22 cellular contexts compared by ENCODE assay signal in the genomic region with DNA sequence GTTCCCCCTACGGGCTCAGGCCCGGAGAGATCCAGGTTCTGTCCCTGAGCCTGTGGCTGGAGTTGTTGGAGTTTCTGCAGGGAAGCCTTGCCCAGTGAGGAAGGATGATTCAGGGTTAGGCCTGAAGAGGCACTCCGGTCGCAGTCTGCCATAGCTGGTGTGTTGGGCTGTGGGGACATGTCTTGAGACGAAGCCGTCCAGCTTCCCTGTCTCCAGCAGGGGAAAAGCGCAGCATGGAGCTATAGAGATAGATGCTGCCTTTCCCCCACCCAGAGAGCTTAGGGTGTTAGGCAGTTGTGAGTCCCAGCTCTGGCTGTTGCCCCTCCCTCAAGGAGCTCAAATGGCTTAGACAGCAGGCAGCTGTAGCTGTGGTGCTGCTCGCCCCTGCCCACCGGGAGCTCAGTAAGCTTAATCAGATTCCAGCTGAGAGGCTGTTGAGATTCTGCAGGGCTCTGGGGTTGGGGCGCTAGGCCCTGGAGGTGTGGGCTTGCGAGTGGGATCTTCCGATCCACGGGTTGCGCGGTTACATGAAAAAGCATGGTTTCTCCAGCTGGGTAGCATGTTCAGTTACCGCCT.
"Had no signal": no experiment of that assay in that cellular context is flagged by ENCODE, and none has a peak within 500 bp of the region (broad histone marks: within the 10 kb centered on the region; RNA-seq: fewer than 3 reads in every experiment).

No MANE protein-coding gene starts in this region.

- ATAC-seq: effector memory CD8-positive, alpha-beta T cell; left lobe of liver; natural killer cell treated with Interleukin-12 subunit alpha and Interleukin-12 subunit beta and Interleukin-15 and Interleukin-18, amount 100 ng/mL, for 72 hours; sciatic nerve had no signal

- H3K36me3 ChIP-seq: prostate gland, right atrium auricular region, thoracic aorta, tibial nerve, upper lobe of left lung had no signal

- H3K27me3 ChIP-seq: right atrium auricular region, tibial nerve, upper lobe of left lung had no signal

- H3K4me1 Mint-ChIP-seq: memory B cell; naive B cell; neural crest cell; stimulated activated memory B cell treated with anti-CD40 and anti-IgM and Interleukin-4, amounts not matched to agents 10 μg/mL and 1 μg/mL and 100 μg/mL, for 72 hours had no signal

- H3K27ac ChIP-seq: prostate gland, right atrium auricular region, thoracic aorta, tibial nerve, upper lobe of left lung had no signal

- DNase-seq: cortex of kidney; effector memory CD8-positive, alpha-beta T cell; hypothalamus; naive B cell; nucleus accumbens; stimulated activated CD4-positive, alpha-beta T cell treated with anti-CD3 and anti-CD28 coated beads, Interleukin-12 subunit alpha, Interleukin-12 subunit beta, amount 100 ng/mL, for 4 hours; stimulated activated CD4-positive, alpha-beta T cell treated with anti-CD3 and anti-CD28 coated beads, Interleukin-1b, Interleukin-23, amount 100 ng/mL, for 48 hours; stimulated activated CD4-positive, alpha-beta T cell treated with anti-CD3 and anti-CD28 coated beads, Interleukin-4, amount 100 ng/mL, for 24 hours; upper lobe of left lung had no signal

- H3K4me3 ChIP-seq: lung, prostate gland, right atrium auricular region, smooth muscle cell, thoracic aorta, tibial nerve, upper lobe of left lung had no signal

- H3K36me3 Mint-ChIP-seq: memory B cell; naive B cell; natural killer cell treated with Interleukin-12 subunit alpha and Interleukin-12 subunit beta and Interleukin-15 and Interleukin-18, amount 100 ng/mL, for 72 hours; stimulated activated memory B cell treated with anti-CD40 and anti-IgM and Interleukin-4, amounts not matched to agents 10 μg/mL and 1 μg/mL and 100 μg/mL, for 72 hours had no signal

- H3K9me3 ChIP-seq: prostate gland, thoracic aorta, upper lobe of left lung had no signal

- H3K9me3 Mint-ChIP-seq: effector memory CD8-positive, alpha-beta T cell had no signal

- H3K4me1 ChIP-seq: prostate gland, right atrium auricular region, tibial nerve, upper lobe of left lung had no signal

- H3K27ac Mint-ChIP-seq: effector memory CD8-positive, alpha-beta T cell; memory B cell; naive B cell; natural killer cell treated with Interleukin-12 subunit alpha and Interleukin-12 subunit beta and Interleukin-15 and Interleukin-18, amount 100 ng/mL, for 72 hours; stimulated activated memory B cell treated with anti-CD40 and anti-IgM and Interleukin-4, amounts not matched to agents 10 μg/mL and 1 μg/mL and 100 μg/mL, for 72 hours; stimulated activated naive CD8-positive, alpha-beta T cell treated with anti-CD3 and anti-CD28 coated beads, Interleukin-15, Interleukin-2, amounts not matched to agents 100 ng/mL and 50 ng/mL, for 24 hours had no signal

- H3K4me3 Mint-ChIP-seq: effector memory CD8-positive, alpha-beta T cell; memory B cell; naive B cell; natural killer cell treated with Interleukin-12 subunit alpha and Interleukin-12 subunit beta and Interleukin-15 and Interleukin-18, amount 100 ng/mL, for 72 hours; neural crest cell; stimulated activated memory B cell treated with anti-CD40 and anti-IgM and Interleukin-4, amounts not matched to agents 10 μg/mL and 1 μg/mL and 100 μg/mL, for 72 hours; stimulated activated naive CD8-positive, alpha-beta T cell treated with anti-CD3 and anti-CD28 coated beads, Interleukin-15, Interleukin-2, amounts not matched to agents 100 ng/mL and 50 ng/mL, for 24 hours had no signal

- H3K4me2 ChIP-seq: smooth muscle cell had no signal
